In genomic region chr14:102049258-102050025, GRCh38 we compare ENCODE assay signal across 1 cellular context.
TF ChIP-seq lines count a peak whose summit lies in the region.

No MANE protein-coding gene starts in this region.

TF ChIP-seq in K562, 482 proteins besides CTCF, POLR2A, EP300 and RAD21:
- TF ChIP-seq ZNF253 (CRISPR knock-in tag; conservative IDR thresholded peaks at IDR 0.05) (no peak), POLR2G (IDR thresholded peaks at IDR 0.05; ENCODE audit: low read depth, low read length) (peak; percentile 12; the same call in 1 of the 2 replicates)
